ENCODE assay signal across 19 cellular contexts in genomic region chr18:74760436-74760835, GRCh38.
"Had no signal": no experiment of that assay in that cellular context is flagged by ENCODE, and none has a peak within 500 bp of the region (broad histone marks: within the 10 kb centered on the region; RNA-seq: fewer than 3 reads in every experiment).

No MANE protein-coding gene starts in this region.

- ATAC-seq: gastrocnemius medialis; left colon; left ventricle myocardium superior; naive thymus-derived CD8-positive, alpha-beta T cell; psoas muscle; right lobe of liver; stimulated activated memory B cell treated with anti-CD40 and anti-IgM and Interleukin-4, amounts not matched to agents 10 μg/mL and 1 μg/mL and 100 μg/mL, for 72 hours had no signal

- H3K9me3 ChIP-seq: colonic mucosa, gastrocnemius medialis, neutrophil, psoas muscle, right lobe of liver, testis, transverse colon had no signal

- DNase-seq: colonic mucosa; dermis blood vessel endothelial cell; gastrocnemius medialis; left colon; left ventricle myocardium superior; naive thymus-derived CD8-positive, alpha-beta T cell; psoas muscle; retina; right lobe of liver; spleen; stimulated activated CD4-positive, alpha-beta T cell treated with anti-CD3 and anti-CD28 coated beads, Interleukin-15, amount 100 ng/mL, for 24 hours; stimulated activated CD4-positive, alpha-beta T cell treated with anti-CD3 and anti-CD28 coated beads, Interleukin-1b, Interleukin-23, amount 100 ng/mL, for 48 hours; stimulated activated CD4-positive, alpha-beta T cell treated with anti-CD3 and anti-CD28 coated beads, Interleukin-4, amount 100 ng/mL, for 24 hours; testis; transverse colon had no signal

- H3K4me1 ChIP-seq: colonic mucosa, gastrocnemius medialis, psoas muscle, right lobe of liver, spleen, testis, transverse colon had no signal

- H3K27ac ChIP-seq: colonic mucosa, gastrocnemius medialis, neutrophil, psoas muscle, right lobe of liver, spleen, testis, transverse colon had no signal

- H3K27me3 ChIP-seq: colonic mucosa, gastrocnemius medialis, neutrophil, right lobe of liver, spleen, testis, transverse colon had no signal

- FAIRE-seq: endothelial cell of umbilical vein had no signal

- H3K4me3 ChIP-seq: colonic mucosa, gastrocnemius medialis, lung, psoas muscle, right lobe of liver, spleen, testis, transverse colon had no signal

- H3K36me3 ChIP-seq: colonic mucosa, gastrocnemius medialis, neutrophil, right lobe of liver, transverse colon had no signal
